33 cellular contexts compared by ENCODE assay signal in the genomic region with DNA sequence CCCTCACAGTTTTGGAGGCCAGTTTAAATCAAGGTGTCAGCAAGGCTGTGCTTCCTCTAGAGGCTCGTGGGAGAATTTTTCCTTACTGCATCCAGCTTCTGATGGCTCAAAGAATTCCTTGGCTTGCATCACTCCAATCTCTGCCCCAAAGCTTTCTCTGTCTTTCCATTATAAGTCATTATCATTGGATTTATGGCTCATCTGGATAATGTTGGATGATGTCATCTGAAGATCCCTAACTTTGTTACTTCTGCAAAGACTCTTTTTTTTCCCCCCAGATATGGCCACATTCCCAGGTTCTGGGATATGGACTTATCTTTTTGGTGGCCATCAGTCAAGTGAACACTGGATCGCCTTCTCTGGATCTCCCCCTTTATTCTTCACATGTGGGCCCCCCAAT.
"Had no signal": no experiment of that assay in that cellular context is flagged by ENCODE, and none has a peak within 500 bp of the region (broad histone marks: within the 10 kb centered on the region; RNA-seq: fewer than 3 reads in every experiment).

No MANE protein-coding gene starts in this region.

- H3K36me3 ChIP-seq: ascending aorta, brain microvascular endothelial cell, esophagus squamous epithelium, gastrocnemius medialis, heart left ventricle, WERI-Rb-1 had no signal

- H3K4me3 ChIP-seq: ascending aorta, coronary artery, dorsolateral prefrontal cortex, esophagus squamous epithelium, gastrocnemius medialis, heart left ventricle had no signal

- H3K27ac Mint-ChIP-seq: activated B cell treated with CpG ODN at 0.5 μM for 24 hours; activated CD8-positive, alpha-beta T cell treated with anti-CD3 and anti-CD28 coated beads for 36 hours; activated naive CD8-positive, alpha-beta T cell; activated T-helper 17 cell treated with anti-CD3 and anti-CD28 coated beads, Interleukin-2, amount 50 U/mL, for 72 hours; dendritic cell treated with granulocyte-macrophage colony-stimulating factor and Interleukin-4, amounts not matched to agents 40 ng/mL and 50 ng/mL, for 4 days; T-helper 17 cell; T-helper 2 cell treated with Interferon-gamma antibody and Interleukin-4, amounts not matched to agents 5 μg/mL and 100 μg/mL, for 36 hours had no signal

- H3K27ac ChIP-seq: ascending aorta, brain microvascular endothelial cell, coronary artery, dorsolateral prefrontal cortex, epithelial cell of prostate, esophagus squamous epithelium, foreskin keratinocyte, gastrocnemius medialis, heart left ventricle, WERI-Rb-1 had no signal

- H3K4me3 Mint-ChIP-seq: activated B cell treated with CpG ODN at 0.5 μM for 24 hours; activated CD8-positive, alpha-beta T cell treated with anti-CD3 and anti-CD28 coated beads for 36 hours; activated naive CD8-positive, alpha-beta T cell; activated T-cell treated with anti-CD3 and anti-CD28 coated beads, Interleukin-2, amount 50 U/mL, for 4 hours; activated T-helper 17 cell treated with anti-CD3 and anti-CD28 coated beads, Interleukin-2, amount 50 U/mL, for 72 hours; central memory CD8-positive, alpha-beta T cell; dendritic cell treated with granulocyte-macrophage colony-stimulating factor and Interleukin-4, amounts not matched to agents 40 ng/mL and 50 ng/mL, for 4 days; T-helper 17 cell; T-helper 2 cell treated with Interferon-gamma antibody and Interleukin-4, amounts not matched to agents 5 μg/mL and 100 μg/mL, for 36 hours had no signal

- H3K4me1 Mint-ChIP-seq: activated B cell treated with CpG ODN at 0.5 μM for 24 hours; activated T-helper 17 cell treated with anti-CD3 and anti-CD28 coated beads, Interleukin-2, amount 50 U/mL, for 72 hours; central memory CD8-positive, alpha-beta T cell; T-helper 17 cell had no signal

- H3K27me3 ChIP-seq: ascending aorta, brain microvascular endothelial cell, esophagus squamous epithelium, gastrocnemius medialis, heart left ventricle had no signal

- H3K27me3 Mint-ChIP-seq: dendritic cell treated with granulocyte-macrophage colony-stimulating factor and Interleukin-4, amounts not matched to agents 40 ng/mL and 50 ng/mL, for 4 days had no signal

- DNase-seq: activated B cell treated with CpG ODN at 0.5 μM for 24 hours; activated CD4-positive, alpha-beta T cell treated with anti-CD3 and anti-CD28 coated beads for 48 hours; activated CD4-positive, alpha-beta T cell treated with anti-CD3 and anti-CD28 coated beads, Interleukin-2, amount 50 U/mL, for 1 hour; activated CD4-positive, alpha-beta T cell treated with anti-CD3 and anti-CD28 coated beads, Interleukin-2, amount 50 U/mL, for 48 hours; activated CD8-positive, alpha-beta memory T cell treated with anti-CD3 and anti-CD28 coated beads for 24 hours; activated CD8-positive, alpha-beta T cell treated with anti-CD3 and anti-CD28 coated beads for 36 hours; activated effector memory CD4-positive, alpha-beta T cell treated with Interleukin-2 at 50 U/mL for 16 hours; activated gamma-delta T cell treated with Interleukin-2 at 50 U/mL for 16 hours; activated naive CD4-positive, alpha-beta T cell treated with anti-CD3 and anti-CD28 coated beads, Interleukin-2, amount 50 U/mL, for 16 hours; activated naive CD4-positive, alpha-beta T cell treated with Interleukin-2 at 50 U/mL for 16 hours; activated T-cell treated with anti-CD3 and anti-CD28 coated beads, Interleukin-2, amount 50 U/mL, for 4 hours; amygdala; brain microvascular endothelial cell; dorsolateral prefrontal cortex; effector memory CD4-positive, alpha-beta T cell; esophagus squamous epithelium; foreskin keratinocyte; gastrocnemius medialis; glutamatergic neuron; heart left ventricle; T-helper 1 cell; T-helper 17 cell; T1000; WERI-Rb-1 had no signal

- H3K36me3 Mint-ChIP-seq: activated naive CD8-positive, alpha-beta T cell had no signal

- H3K9me3 ChIP-seq: gastrocnemius medialis had no signal

- ATAC-seq: activated CD4-positive, CD25-positive, alpha-beta regulatory T cell treated with anti-CD3 and anti-CD28 coated beads, Interleukin-2, amount 50 U/mL, for 24 hours; activated CD8-positive, alpha-beta T cell treated with anti-CD3 and anti-CD28 coated beads for 36 hours; activated T-cell treated with anti-CD3 and anti-CD28 coated beads, Interleukin-2, amount 50 U/mL, for 4 hours; activated T-helper 17 cell treated with anti-CD3 and anti-CD28 coated beads, Interleukin-2, amount 50 U/mL, for 72 hours; foreskin keratinocyte; heart left ventricle; T-helper 17 cell had no signal
